Comparison of ENCODE assay signal across 12 cellular contexts in genomic region chr5:68739752-68740151, GRCh38.
A peak's percentile ranks its signal among the peaks of the same experiment; 100 is the strongest.
DNase-seq lines count a peak whose midpoint lies in the region; ATAC-seq and TF ChIP-seq lines count a peak whose summit lies in the region.
"Had no signal": no experiment of that assay in that cellular context is flagged by ENCODE, and none has a peak within 500 bp of the region (broad histone marks: within the 10 kb centered on the region; RNA-seq: fewer than 3 reads in every experiment).

No MANE protein-coding gene starts in this region.

- intact Hi-C loops in colonic mucosa (cut with DNase I) = no loop called here
- intact Hi-C loops in mucosa of descending colon (cut with DNase I, micrococcal nuclease) = no loop called here

- H3K36me3 ChIP-seq in colonic mucosa (no peaks in the 10 kb centered on the region), mucosa of descending colon (ENCODE audit: low read depth) (no peaks in the 10 kb centered on the region)
- H3K36me3 ChIP-seq: prostate gland had no signal

- H3K9ac ChIP-seq in colonic mucosa (ENCODE audit: low read depth in 2 of 2, low read length in 2 of 2) = no peak overlapping the region

- H3K9me3 ChIP-seq in colonic mucosa (no peaks in the 10 kb centered on the region), mucosa of descending colon (no peaks in the 10 kb centered on the region)
- H3K9me3 ChIP-seq: prostate gland had no signal

- no peak overlapping the region for H3K27ac ChIP-seq in colonic mucosa
- H3K27ac ChIP-seq: prostate gland had no signal

- DNase-seq in GM10266 (ENCODE audit: extremely low spot score) (peak; percentile 44), NCI-H1694 (lab: John Stamatoyannopoulos, UW) (no peak), foreskin melanocyte (no peak), colonic mucosa (no peak), mucosa of descending colon (no peak)
- DNase-seq: activated T-cell treated with anti-CD3 and anti-CD28 coated beads for 4 hours, NCI-H510A treated with DMSO at 0.1 percent for 48 hours, T-cell had no signal

- H3K27me3 ChIP-seq in colonic mucosa = no peaks in the 10 kb centered on the region

- TF ChIP-seq CTCF in GM10266 (IDR thresholded peaks at IDR 0.05; ENCODE audit: control insufficient read depth, insufficient read depth, low read depth, missing control alignments) = no peak
- no peak for TF ChIP-seq CTCF in colonic mucosa (IDR thresholded peaks at IDR 0.05)
- TF ChIP-seq CTCF in mucosa of descending colon (IDR thresholded peaks at IDR 0.05) = no peak

- H3K4me3 ChIP-seq in colonic mucosa = no peak overlapping the region
- H3K4me3 ChIP-seq in mucosa of descending colon = no peak overlapping the region
- H3K4me3 ChIP-seq: prostate gland had no signal

- ATAC-seq in GM19324 (IDR thresholded peaks at IDR 0.05; ENCODE audit: low FRiP score, unreplicated experiment) (peak; percentile 65), HG02798 (IDR thresholded peaks at IDR 0.05; ENCODE audit: poor library complexity, unreplicated experiment) (peak; percentile 84), HG03558 (IDR thresholded peaks at IDR 0.05; ENCODE audit: extremely low read depth, unreplicated experiment) (peak; percentile 67), mucosa of descending colon (no peak)

- H3K4me1 ChIP-seq in colonic mucosa (no peaks in the 10 kb centered on the region), mucosa of descending colon (ENCODE audit: low read depth) (no peaks in the 10 kb centered on the region)
- H3K4me1 ChIP-seq: prostate gland had no signal
